Comparison of ENCODE assay signal across 26 cellular contexts in genomic region chr6:42556462-42556861, GRCh38. TPM values are rescaled to one million over a fixed set of nuclear protein-coding genes. Genes with fewer than 3 reads are reported as not detected.
A peak's percentile ranks its signal among the peaks of the same experiment; 100 is the strongest.
DNase-seq lines count a peak whose midpoint lies in the region; ATAC-seq and TF ChIP-seq lines count a peak whose summit lies in the region.
"Had no signal": no experiment of that assay in that cellular context is flagged by ENCODE, and none has a peak within 500 bp of the region (broad histone marks: within the 10 kb centered on the region; RNA-seq: fewer than 3 reads in every experiment).

No MANE protein-coding gene starts in this region.

- H3K27me3 ChIP-seq in PC-3 (ENCODE audit: low read length) (no peaks in the 10 kb centered on the region), hepatocyte (no peaks in the 10 kb centered on the region), endodermal cell (ENCODE audit: control insufficient read depth, insufficient read depth, low read length, poor library complexity, severe bottlenecking) (no peaks in the 10 kb centered on the region), foreskin keratinocyte (no peaks in the 10 kb centered on the region)
- H3K27me3 ChIP-seq: cardiac muscle cell, ovary, right lobe of liver had no signal

- H3F3A ChIP-seq in PC-3 (ENCODE audit: low read length, unreplicated experiment), result no peaks in the 10 kb centered on the region

- H3K4me1 ChIP-seq in PC-3 (ENCODE audit: insufficient read depth, low read length), result no peaks in the 10 kb centered on the region
- H3K4me1 ChIP-seq in hepatocyte (ENCODE audit: insufficient read depth), result peaks cover 8% of the 10 kb centered on the region
- H3K4me1 ChIP-seq in endodermal cell (ENCODE audit: control insufficient read depth, insufficient read depth, low read length), result no peaks in the 10 kb centered on the region
- no peaks in the 10 kb centered on the region for H3K4me1 ChIP-seq in foreskin keratinocyte
- H3K4me1 ChIP-seq: right lobe of liver, tibial nerve had no signal

- H3K4me1 Mint-ChIP-seq in endodermal cell, result no peaks in the 10 kb centered on the region

- H3K9me3 Mint-ChIP-seq in endodermal cell, result peaks cover 7% of the 10 kb centered on the region
- H3K9me3 Mint-ChIP-seq: activated B cell treated with CpG ODN at 0.5 μM for 24 hours; CD4-positive, alpha-beta memory T cell; memory B cell had no signal

- no peak overlapping the region for H3K4me3 Mint-ChIP-seq in endodermal cell
- H3K4me3 Mint-ChIP-seq: activated B cell treated with CpG ODN at 0.5 μM for 24 hours; memory B cell; naive thymus-derived CD8-positive, alpha-beta T cell had no signal

- H3K9me2 ChIP-seq in PC-3 (replicated peaks; ENCODE audit: low read length) (no peaks in the 10 kb centered on the region), hepatocyte (replicated peaks; ENCODE audit: insufficient read depth) (no peaks in the 10 kb centered on the region)

- H3K36me3 ChIP-seq in PC-3 (ENCODE audit: low read depth, low read length) (no peaks in the 10 kb centered on the region), hepatocyte (replicated peaks; ENCODE audit: insufficient read depth, low read depth) (no peaks in the 10 kb centered on the region), endodermal cell (ENCODE audit: control insufficient read depth, insufficient read depth, low read length) (no peaks in the 10 kb centered on the region)
- H3K36me3 ChIP-seq: cardiac muscle cell, ovary, right lobe of liver, tibial nerve had no signal

- DNase-seq in ELF-1 (ENCODE audit: low read depth, low spot score), result peak; percentile 45
- no peak for DNase-seq in PC-3
- peak; percentile 71 for DNase-seq in hepatocyte (ENCODE audit: low spot score)
- peak; percentile 78 for DNase-seq in renal cortical epithelial cell (ENCODE audit: low read depth)
- DNase-seq in endodermal cell, result no peak
- no peak for DNase-seq in foreskin keratinocyte
- DNase-seq in germinal center (ENCODE audit: low spot score), result no peak
- no peak for DNase-seq in GM19238 (ENCODE audit: insufficient read length, low spot score)
- DNase-seq: activated B cell treated with CpG ODN at 0.5 μM for 24 hours; activated CD4-positive, alpha-beta T cell treated with anti-CD3 and anti-CD28 coated beads, Interleukin-2, amount 50 U/mL, for 4 hours; anterior cingulate cortex; GM23248; kidney glomerular epithelial cell; naive thymus-derived CD8-positive, alpha-beta T cell; NCI-H1092 treated with DMSO at 0.1 percent for 48 hours; NCI-H2029; NCI-H774; ovary; right lobe of liver; stimulated activated CD4-positive, alpha-beta T cell treated with anti-CD3 and anti-CD28 coated beads, Interleukin-15, amount 100 ng/mL, for 24 hours; T1000 had no signal

- H3K27me3 Mint-ChIP-seq in endodermal cell (ENCODE audit: insufficient read depth), result peaks cover 12% of the 10 kb centered on the region
- H3K27me3 Mint-ChIP-seq: activated B cell treated with CpG ODN at 0.5 μM for 24 hours; CD4-positive, alpha-beta memory T cell; memory B cell had no signal

- no TSS peak for BruUV-seq in PC-3 (replicated peaks; lab: Mats Ljungman, UMichigan)

- H3K79me2 ChIP-seq in PC-3 (ENCODE audit: low read length) (no peaks in the 10 kb centered on the region), hepatocyte (no peaks in the 10 kb centered on the region)

- TF ChIP-seq CTCF in PC-3 (conservative IDR thresholded peaks at IDR 0.05; ENCODE audit: low read depth, low read length) (no peak), hepatocyte (IDR thresholded peaks at IDR 0.05; ENCODE audit: poor library complexity) (no peak), endodermal cell (conservative IDR thresholded peaks at IDR 0.05) (no peak), foreskin keratinocyte (conservative IDR thresholded peaks at IDR 0.05) (no peak)

- no peaks in the 10 kb centered on the region for H3K9me3 ChIP-seq in PC-3 (ENCODE audit: low read length)
- H3K9me3 ChIP-seq in hepatocyte (ENCODE audit: low read depth), result no peaks in the 10 kb centered on the region
- H3K9me3 ChIP-seq in endodermal cell (ENCODE audit: control insufficient read depth, low read length), result no peaks in the 10 kb centered on the region
- H3K9me3 ChIP-seq: ovary, right lobe of liver had no signal

- no peak overlapping the region for H2AFZ ChIP-seq in PC-3 (ENCODE audit: low read length)
- no peak overlapping the region for H2AFZ ChIP-seq in hepatocyte
- H2AFZ ChIP-seq: GM23248 had no signal

- no peak overlapping the region for H3K9ac ChIP-seq in PC-3 (ENCODE audit: low read length)
- no peak overlapping the region for H3K9ac ChIP-seq in endodermal cell (ENCODE audit: extremely low read depth, low read length, poor library complexity, severe bottlenecking)
- H3K9ac ChIP-seq: GM23248 had no signal

- H3K36me3 Mint-ChIP-seq in endodermal cell (ENCODE audit: low read depth), result no peaks in the 10 kb centered on the region
- H3K36me3 Mint-ChIP-seq: CD4-positive, alpha-beta memory T cell; memory B cell; naive thymus-derived CD8-positive, alpha-beta T cell had no signal

- POLR2A ChIA-PET in PC-3 (lab: Charles Lee; ENCODE audit: unreplicated experiment), result no interaction called here

- ATAC-seq in PC-3, result peak; percentile 43
- no peak for ATAC-seq in foreskin keratinocyte
- ATAC-seq: right lobe of liver had no signal

- H4K20me1 ChIP-seq in PC-3 (ENCODE audit: low read length), result no peaks in the 10 kb centered on the region
- H4K20me1 ChIP-seq in hepatocyte (ENCODE audit: insufficient read depth, poor library complexity, severe bottlenecking), result no peaks in the 10 kb centered on the region

- H3K27ac ChIP-seq in PC-3 (ENCODE audit: low read length) (no peak overlapping the region), hepatocyte (peak overlapping the region; percentile 97), endodermal cell (ENCODE audit: low read depth, low read length) (no peak overlapping the region), foreskin keratinocyte (no peak overlapping the region)
- H3K27ac ChIP-seq: cardiac muscle cell, GM23248, ovary, right lobe of liver had no signal

- 56% methylated on average over 4 of the region's 4 CpGs for WGBS in hepatocyte (ENCODE audit: low lambda C conversion rate, missing lambda C conversion rate)
- 90 to 92% methylated on average over 2 to 4 of the region's 4 CpGs for WGBS in endodermal cell (ENCODE audit: insufficient coverage in 1 of 2, insufficient read length in 1 of 2), 2 experiments

- H3K4me3 ChIP-seq in PC-3 (ENCODE audit: low read length) (no peak overlapping the region), hepatocyte (no peak overlapping the region), endodermal cell (ENCODE audit: low read length) (no peak overlapping the region)
- H3K4me3 ChIP-seq: cardiac muscle cell, GM23248, ovary, right lobe of liver, tibial nerve had no signal

- no peak overlapping the region for H3K4me2 ChIP-seq in PC-3 (ENCODE audit: low read length)
- peak overlapping the region; percentile 51 for H3K4me2 ChIP-seq in hepatocyte

- intact Hi-C loops in PC-3 (cut with micrococcal nuclease), result no loop called here

- H3K27ac Mint-ChIP-seq in endodermal cell, result no peak overlapping the region
- H3K27ac Mint-ChIP-seq: activated B cell treated with CpG ODN at 0.5 μM for 24 hours; activated naive CD4-positive, alpha-beta T cell treated with anti-CD3 and anti-CD28 coated beads, Interleukin-2, amount 50 U/mL, for 72 hours; memory B cell had no signal

- CTCF ChIA-PET in PC-3 (lab: Charles Lee), result no interaction called here

RNA-seq across cellular contexts. Expression of gene UBR2, which starts 7.4 kb away (rescaled TPM):
- 15.7 and 19.6 TPM in 2 replicates for total RNA-seq in PC-3 (2014; rRNA removed)
- 24.4 and 25.8 TPM in 2 replicates for total RNA-seq in hepatocyte
- polyA plus RNA-seq in hepatocyte, result 7.5 and 8.1 TPM in 2 replicates
- 21.4 and 37.9 TPM in 2 replicates for total RNA-seq in renal cortical epithelial cell
- 10 to 100 TPM; 21.6 to 22.5 TPM for total RNA-seq in endodermal cell
- 12.3 TPM for polyA plus RNA-seq in endodermal cell (2013, experiment 1 of 2)
- polyA plus RNA-seq in endodermal cell (2013, experiment 2 of 2), result 11.3 TPM
- total RNA-seq in foreskin keratinocyte, result 16.2 and 17.4 TPM in 2 replicates
- 3.2 and 3.7 TPM in 2 replicates for polyA plus RNA-seq in foreskin keratinocyte

Comparison
In these comparisons a context has a peak if more than half of its experiments do, and no peak if none do; other contexts are left out.
1. DNase-seq: peak in ELF-1 (single experiment), hepatocyte (single experiment) and renal cortical epithelial cell (single experiment); none in PC-3 (single experiment), endodermal cell (single experiment), foreskin keratinocyte (0 of 2), germinal center (single experiment) and GM19238 (single experiment).